ENCODE assay signal across 8 cellular contexts in genomic region chr19:5690955-5691204, GRCh38. TPM values are rescaled to one million over a fixed set of nuclear protein-coding genes. Genes with fewer than 3 reads are reported as not detected.
A peak's percentile ranks its signal among the peaks of the same experiment; 100 is the strongest.
DNase-seq lines count a peak whose midpoint lies in the region; ATAC-seq, FAIRE-seq and TF ChIP-seq lines count a peak whose summit lies in the region.

No MANE protein-coding gene starts in this region.

- no peak for DNase-seq in activated CD4-positive, alpha-beta T cell treated with anti-CD3 and anti-CD28 coated beads, Interleukin-2, amount 10 ng/mL, durations not matched to agents 24 days and 14 days
- no peak for DNase-seq in activated CD4-positive, alpha-beta T cell treated with anti-CD3 and anti-CD28 coated beads, Interleukin-2, amount 50 U/mL, for 4 hours
- no peak for DNase-seq in activated naive CD4-positive, alpha-beta T cell treated with anti-CD3 and anti-CD28 coated beads, Interleukin-2, amount 50 U/mL, for 72 hours (ENCODE audit: low spot score in 2 of 2)
- DNase-seq in keratinocyte (ENCODE audit: low read depth, low spot score) (no peak), testis (no peak), GM12891 (ENCODE audit: insufficient read length, low spot score) (no peak)
- DNase-seq in effector CD8-positive, alpha-beta T cell (lab: John Stamatoyannopoulos, UW), result no peak

- H3K27me3 ChIP-seq in keratinocyte (ENCODE audit: control insufficient read depth, extremely low read depth, insufficient read depth, low read length) (no peaks in the 10 kb centered on the region), testis (no peaks in the 10 kb centered on the region)

- intact Hi-C loops in activated CD4-positive, alpha-beta T cell treated with anti-CD3 and anti-CD28 coated beads, Interleukin-2, amount 10 ng/mL, durations not matched to agents 24 days and 14 days (cut with micrococcal nuclease), result loop anchor here (1.0 to 2.0 kb wide), 4 partner anchors 11 to 213 kb away; partner anchors contain the start of genes CATSPERD, DUS3L, LONP1 and MICOS13
- intact Hi-C loops in testis (cut with DNase I; ENCODE audit: low total_unique reads), result no loop called here

- peak overlapping the region; percentile 100 for H3K4me3 Mint-ChIP-seq in activated CD4-positive, alpha-beta T cell treated with anti-CD3 and anti-CD28 coated beads, Interleukin-2, amount 10 ng/mL, durations not matched to agents 24 days and 14 days

- peak overlapping the region; percentile 81 to 84 (median 82) for H3K4me3 ChIP-seq in keratinocyte (ENCODE audit: control insufficient read depth in 2 of 3, extremely low read depth in 1 of 3, insufficient read depth in 2 of 3, low read depth in 1 of 3, low read length in 3 of 3)
- H3K4me3 ChIP-seq in testis, result peak overlapping the region; percentile 69 to 97

- no peak overlapping the region for H2AFZ ChIP-seq in keratinocyte (ENCODE audit: control insufficient read depth, low read length)

- peaks cover 43% of the 10 kb centered on the region for H4K20me1 ChIP-seq in keratinocyte (ENCODE audit: control insufficient read depth, extremely low read depth, insufficient read depth, low read length)

- dilution Hi-C loops in keratinocyte (cut with MboI; ENCODE audit: extremely low pct_ligation_motif_present, low sequenced_read_pairs), result no loop called here

- peak overlapping the region; percentile 89 for H3K27ac ChIP-seq in keratinocyte (ENCODE audit: control insufficient read depth, insufficient read depth, low read length)
- peak overlapping the region; percentile 83 to 93 for H3K27ac ChIP-seq in testis

- H3K36me3 Mint-ChIP-seq in activated CD4-positive, alpha-beta T cell treated with anti-CD3 and anti-CD28 coated beads, Interleukin-2, amount 10 ng/mL, durations not matched to agents 24 days and 14 days (ENCODE audit: low read depth), result peaks cover 44% of the 10 kb centered on the region
- peaks cover 19 to 27% of the 10 kb centered on the region in 2 donors for H3K36me3 Mint-ChIP-seq in activated naive CD4-positive, alpha-beta T cell treated with anti-CD3 and anti-CD28 coated beads, Interleukin-2, amount 50 U/mL, for 72 hours

- no peaks in the 10 kb centered on the region for H3K27me3 Mint-ChIP-seq in activated CD4-positive, alpha-beta T cell treated with anti-CD3 and anti-CD28 coated beads, Interleukin-2, amount 10 ng/mL, durations not matched to agents 24 days and 14 days

- H3K27ac Mint-ChIP-seq in activated CD4-positive, alpha-beta T cell treated with anti-CD3 and anti-CD28 coated beads, Interleukin-2, amount 10 ng/mL, durations not matched to agents 24 days and 14 days, result peak overlapping the region; percentile 98
- peak overlapping the region; percentile 99 for H3K27ac Mint-ChIP-seq in activated naive CD4-positive, alpha-beta T cell treated with anti-CD3 and anti-CD28 coated beads, Interleukin-2, amount 50 U/mL, for 72 hours

- 2 to 4% methylated on average over 4 to 15 of the region's 15 CpGs for WGBS in testis, 2 donors

- H3K4me2 ChIP-seq in keratinocyte (ENCODE audit: control insufficient read depth, extremely low read depth, insufficient read depth, low read depth, low read length), result peak overlapping the region; percentile 84

- TF ChIP-seq CTCF in keratinocyte (optimal IDR thresholded peaks at IDR 0.05 in 1 of 3, IDR thresholded peaks at IDR 0.05 in 1 of 3, conservative IDR thresholded peaks at IDR 0.05 in 1 of 3; ENCODE audit: extremely low read depth in 1 of 3, insufficient read depth in 2 of 3, low read length in 3 of 3), result no peak
- no peak for TF ChIP-seq CTCF in testis (IDR thresholded peaks at IDR 0.05)

- H3K4me1 ChIP-seq in keratinocyte (ENCODE audit: control insufficient read depth, extremely low read depth, insufficient read depth, low read length) (peaks cover 7% of the 10 kb centered on the region), testis (peaks cover 14% of the 10 kb centered on the region)

- ATAC-seq in activated naive CD4-positive, alpha-beta T cell treated with anti-CD3 and anti-CD28 coated beads, Interleukin-2, amount 50 U/mL, for 72 hours, result no peak
- ATAC-seq in HG03354 (IDR thresholded peaks at IDR 0.05; ENCODE audit: poor library complexity, severe bottlenecking, unreplicated experiment), result no peak

- H3K9me3 ChIP-seq in keratinocyte (ENCODE audit: control insufficient read depth, low read depth, low read length) (no peaks in the 10 kb centered on the region), testis (no peaks in the 10 kb centered on the region)

- H3K4me1 Mint-ChIP-seq in activated CD4-positive, alpha-beta T cell treated with anti-CD3 and anti-CD28 coated beads, Interleukin-2, amount 10 ng/mL, durations not matched to agents 24 days and 14 days, result peaks cover 23% of the 10 kb centered on the region

- peak overlapping the region; percentile 98 for H3K9ac ChIP-seq in keratinocyte (ENCODE audit: control insufficient read depth, extremely low read depth, insufficient read depth, low read length)

- H3K36me3 ChIP-seq in keratinocyte (ENCODE audit: control insufficient read depth in 2 of 2, extremely low read depth in 1 of 2, insufficient read depth in 2 of 2, low read length in 2 of 2) (peaks cover 14 to 44% of the 10 kb centered on the region in 2 experiments), testis (ENCODE audit: low read depth, missing control alignments) (no peaks in the 10 kb centered on the region)

- FAIRE-seq in keratinocyte (lab: Jason Lieb, UNC) (no peak), GM12891 (lab: Jason Lieb, UNC) (no peak)

- TF ChIP-seq POLR2A in testis (IDR thresholded peaks at IDR 0.05), result no peak
- no peak for TF ChIP-seq POLR2A in GM12891 (IDR thresholded peaks at IDR 0.05; ENCODE audit: low read depth, low read length)

- H3K9me3 Mint-ChIP-seq in activated CD4-positive, alpha-beta T cell treated with anti-CD3 and anti-CD28 coated beads, Interleukin-2, amount 10 ng/mL, durations not matched to agents 24 days and 14 days, result no peaks in the 10 kb centered on the region
- H3K9me3 Mint-ChIP-seq in activated naive CD4-positive, alpha-beta T cell treated with anti-CD3 and anti-CD28 coated beads, Interleukin-2, amount 50 U/mL, for 72 hours, result no peaks in the 10 kb centered on the region

- no peaks in the 10 kb centered on the region for H3K9me1 ChIP-seq in keratinocyte (ENCODE audit: control insufficient read depth, extremely low read depth, insufficient read depth, low read length)

- peaks cover 52% of the 10 kb centered on the region for H3K79me2 ChIP-seq in keratinocyte (ENCODE audit: control insufficient read depth, insufficient read depth, low read length)

RNA-seq across cellular contexts. Expression of gene RPL36, which starts 0.8 kb away (rescaled TPM):
- 1,117 and 1,132 TPM in 2 replicates for total RNA-seq in activated CD4-positive, alpha-beta T cell treated with anti-CD3 and anti-CD28 coated beads, Interleukin-2, amount 10 ng/mL, durations not matched to agents 24 days and 14 days
- 1,000 to 10,000 TPM; 1,044 to 1,174 TPM for total RNA-seq in activated naive CD4-positive, alpha-beta T cell treated with anti-CD3 and anti-CD28 coated beads, Interleukin-2, amount 50 U/mL, for 72 hours
- polyA plus RNA-seq in keratinocyte, result 562 to 1,236 TPM (median 636 TPM) in 3 replicates
- polyA plus RNA-seq in keratinocyte (2011; ENCODE audit: low read depth), result 761 TPM
- polyA plus RNA-seq in keratinocyte (2011; cell fraction: cytosol; rRNA removed), result 338 and 825 TPM in 2 replicates
- polyA plus RNA-seq in keratinocyte (2011; cell fraction: nucleus; rRNA removed), result 144 and 172 TPM in 2 replicates
- 1,437 and 2,095 TPM in 2 replicates for polyA plus RNA-seq in keratinocyte (2012; ENCODE audit: low replicate concordance)
- 153 to 368 TPM (median 187 TPM) in 3 replicates for polyA minus RNA-seq in keratinocyte
- polyA minus RNA-seq in keratinocyte (2011; cell fraction: cytosol; rRNA and poly(A)+ RNA removed), result 1,666 TPM
- polyA minus RNA-seq in keratinocyte (2011; cell fraction: nucleus; rRNA and poly(A)+ RNA removed), result 92.1 and 143 TPM in 2 replicates
- 100 to 1,000 TPM; 331 to 531 TPM for total RNA-seq in testis
- polyA plus RNA-seq in testis (ENCODE audit: insufficient read depth, low read depth, low replicate concordance), result 497 TPM
- 3,116 TPM for polyA plus RNA-seq in GM12891 (2012; ENCODE audit: low read depth, missing spikeins)

RNA-seq across cellular contexts. Expression of gene HSD11B1L, which starts 10.1 kb away (rescaled TPM):
- total RNA-seq in activated CD4-positive, alpha-beta T cell treated with anti-CD3 and anti-CD28 coated beads, Interleukin-2, amount 10 ng/mL, durations not matched to agents 24 days and 14 days, result 2.2 and 2.6 TPM in 2 replicates
- total RNA-seq in activated naive CD4-positive, alpha-beta T cell treated with anti-CD3 and anti-CD28 coated beads, Interleukin-2, amount 50 U/mL, for 72 hours, result 1 to 10 TPM; 3.2 to 5.2 TPM
- polyA plus RNA-seq in keratinocyte (3.3 to 9.1 TPM (median 3.7 TPM) in 3 replicates), testis (ENCODE audit: insufficient read depth, low read depth, low replicate concordance) (8.1 TPM)
- 3.6 TPM for polyA plus RNA-seq in keratinocyte (2011; ENCODE audit: low read depth)
- 2.7 and 7.9 TPM in 2 replicates for polyA plus RNA-seq in keratinocyte (2011; cell fraction: cytosol; rRNA removed)
- polyA plus RNA-seq in keratinocyte (2011; cell fraction: nucleus; rRNA removed), result 3.9 and 6.8 TPM in 2 replicates
- 5.1 and 9.5 TPM in 2 replicates for polyA plus RNA-seq in keratinocyte (2012; ENCODE audit: low replicate concordance)
- 1.5 to 3.4 TPM (median 2.2 TPM) in 3 replicates for polyA minus RNA-seq in keratinocyte
- polyA minus RNA-seq in keratinocyte (2011; cell fraction: cytosol; rRNA and poly(A)+ RNA removed), result 5.6 TPM
- polyA minus RNA-seq in keratinocyte (2011; cell fraction: nucleus; rRNA and poly(A)+ RNA removed), result 2.9 and 4.3 TPM in 2 replicates
- 10 to 100 TPM; 18.8 to 21.0 TPM for total RNA-seq in testis
- polyA plus RNA-seq in GM12891 (2012; ENCODE audit: low read depth, missing spikeins), result 2.5 TPM

RNA-seq across cellular contexts. Expression of gene MICOS13, which starts 10.6 kb away (rescaled TPM):
- 56.2 and 63.4 TPM in 2 replicates for total RNA-seq in activated CD4-positive, alpha-beta T cell treated with anti-CD3 and anti-CD28 coated beads, Interleukin-2, amount 10 ng/mL, durations not matched to agents 24 days and 14 days
- total RNA-seq in activated naive CD4-positive, alpha-beta T cell treated with anti-CD3 and anti-CD28 coated beads, Interleukin-2, amount 50 U/mL, for 72 hours, result 10 to 100 TPM; 32.0 to 47.2 TPM
- polyA plus RNA-seq in keratinocyte, result 28.5 to 80.5 TPM (median 35.2 TPM) in 3 replicates
- 12.1 TPM for polyA plus RNA-seq in keratinocyte (2011; ENCODE audit: low read depth)
- polyA plus RNA-seq in keratinocyte (2011; cell fraction: cytosol; rRNA removed), result 23.6 and 53.9 TPM in 2 replicates
- polyA plus RNA-seq in keratinocyte (2011; cell fraction: nucleus; rRNA removed), result 19.1 and 20.6 TPM in 2 replicates
- 53.1 and 77.8 TPM in 2 replicates for polyA plus RNA-seq in keratinocyte (2012; ENCODE audit: low replicate concordance)
- 10.2 to 30.7 TPM (median 16.9 TPM) in 3 replicates for polyA minus RNA-seq in keratinocyte
- 55.1 TPM for polyA minus RNA-seq in keratinocyte (2011; cell fraction: cytosol; rRNA and poly(A)+ RNA removed)
- polyA minus RNA-seq in keratinocyte (2011; cell fraction: nucleus; rRNA and poly(A)+ RNA removed), result 7.0 and 8.1 TPM in 2 replicates
- 100 to 1,000 TPM in 1 of 2 donors, 10 to 100 TPM in 1; 98.0 to 198 TPM for total RNA-seq in testis
- polyA plus RNA-seq in testis (ENCODE audit: insufficient read depth, low read depth, low replicate concordance), result 152 TPM
- 61.8 TPM for polyA plus RNA-seq in GM12891 (2012; ENCODE audit: low read depth, missing spikeins)

RNA-seq across cellular contexts. Expression of gene LONP1, which starts 29.1 kb away (rescaled TPM):
- total RNA-seq in activated CD4-positive, alpha-beta T cell treated with anti-CD3 and anti-CD28 coated beads, Interleukin-2, amount 10 ng/mL, durations not matched to agents 24 days and 14 days, result 220 and 240 TPM in 2 replicates
- total RNA-seq in activated naive CD4-positive, alpha-beta T cell treated with anti-CD3 and anti-CD28 coated beads, Interleukin-2, amount 50 U/mL, for 72 hours, result 100 to 1,000 TPM; 178 to 359 TPM
- polyA plus RNA-seq in keratinocyte, result 24.2 to 29.6 TPM (median 27.7 TPM) in 3 replicates
- 49.6 TPM for polyA plus RNA-seq in keratinocyte (2011; ENCODE audit: low read depth)
- 12.0 and 29.3 TPM in 2 replicates for polyA plus RNA-seq in keratinocyte (2011; cell fraction: cytosol; rRNA removed)
- polyA plus RNA-seq in keratinocyte (2011; cell fraction: nucleus; rRNA removed), result 38.1 and 47.6 TPM in 2 replicates
- polyA plus RNA-seq in keratinocyte (2012; ENCODE audit: low replicate concordance), result 37.6 and 46.6 TPM in 2 replicates
- 24.5 to 51.4 TPM (median 32.5 TPM) in 3 replicates for polyA minus RNA-seq in keratinocyte
- 44.3 TPM for polyA minus RNA-seq in keratinocyte (2011; cell fraction: cytosol; rRNA and poly(A)+ RNA removed)
- 33.6 and 35.7 TPM in 2 replicates for polyA minus RNA-seq in keratinocyte (2011; cell fraction: nucleus; rRNA and poly(A)+ RNA removed)
- total RNA-seq in testis, result 100 to 1,000 TPM; 100 to 133 TPM
- polyA plus RNA-seq in testis (ENCODE audit: insufficient read depth, low read depth, low replicate concordance), result 48.1 TPM
- 53.0 TPM for polyA plus RNA-seq in GM12891 (2012; ENCODE audit: low read depth, missing spikeins)

RNA-seq across cellular contexts. Expression of gene CATSPERD, which starts 29.6 kb away (rescaled TPM):
- not detected in 2 replicates for total RNA-seq in activated CD4-positive, alpha-beta T cell treated with anti-CD3 and anti-CD28 coated beads, Interleukin-2, amount 10 ng/mL, durations not matched to agents 24 days and 14 days
- not detected for total RNA-seq in activated naive CD4-positive, alpha-beta T cell treated with anti-CD3 and anti-CD28 coated beads, Interleukin-2, amount 50 U/mL, for 72 hours
- polyA plus RNA-seq in keratinocyte (not detected in 3 replicates), testis (ENCODE audit: insufficient read depth, low read depth, low replicate concordance) (31.3 TPM)
- not detected for polyA plus RNA-seq in keratinocyte (2011; ENCODE audit: low read depth)
- not detected in 2 replicates for polyA plus RNA-seq in keratinocyte (2011; cell fraction: cytosol; rRNA removed)
- polyA plus RNA-seq in keratinocyte (2011; cell fraction: nucleus; rRNA removed), result not detected in 2 replicates
- not detected in 2 replicates for polyA plus RNA-seq in keratinocyte (2012; ENCODE audit: low replicate concordance)
- 0.06 TPM in 1 of 3 replicates, not detected in the others for polyA minus RNA-seq in keratinocyte
- not detected for polyA minus RNA-seq in keratinocyte (2011; cell fraction: cytosol; rRNA and poly(A)+ RNA removed)
- polyA minus RNA-seq in keratinocyte (2011; cell fraction: nucleus; rRNA and poly(A)+ RNA removed), result not detected in 2 replicates
- 1 to 10 TPM; 6.1 to 9.3 TPM for total RNA-seq in testis
- 0.03 TPM for polyA plus RNA-seq in GM12891 (2012; ENCODE audit: low read depth, missing spikeins)
